In the genomic region with DNA sequence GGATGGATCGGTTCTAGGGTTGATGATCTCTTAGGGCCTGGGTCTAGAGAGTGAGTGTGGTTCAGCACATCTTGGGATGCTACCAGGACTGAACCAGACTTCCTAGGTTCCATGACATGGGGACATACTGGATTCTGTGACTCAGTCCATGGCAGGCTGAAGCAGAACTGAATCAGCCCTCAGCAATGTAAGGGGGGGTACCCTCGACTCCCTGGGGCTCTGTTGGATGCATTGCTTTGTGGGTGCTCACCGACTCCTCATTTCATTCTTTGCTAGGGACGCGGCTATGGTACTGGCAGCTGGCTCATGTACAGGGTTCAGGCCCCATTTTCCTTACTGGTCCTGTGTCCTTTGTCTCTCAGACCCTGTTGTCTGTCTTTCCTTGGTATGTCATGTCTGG, we compare ENCODE assay signal across 10 cellular contexts. TPM values are rescaled to one million over a fixed set of nuclear protein-coding genes. Genes with fewer than 3 reads are reported as not detected.
DNase-seq lines count a peak whose midpoint lies in the region; ATAC-seq and TF ChIP-seq lines count a peak whose summit lies in the region.
"Had no signal": no experiment of that assay in that cellular context is flagged by ENCODE, and none has a peak within 500 bp of the region (broad histone marks: within the 10 kb centered on the region; RNA-seq: fewer than 3 reads in every experiment).

No MANE protein-coding gene starts in this region.

- peaks cover 3% of the 10 kb centered on the region for H3K27me3 Mint-ChIP-seq in activated naive CD8-positive, alpha-beta T cell

- H3K27ac Mint-ChIP-seq in activated naive CD8-positive, alpha-beta T cell, result no peak overlapping the region

- H3K36me3 Mint-ChIP-seq in activated naive CD8-positive, alpha-beta T cell, result no peaks in the 10 kb centered on the region

- no peak for TF ChIP-seq CTCF in lower lobe of right lung (IDR thresholded peaks at IDR 0.05)

- H3K9me3 ChIP-seq in lower lobe of right lung, result no peaks in the 10 kb centered on the region

- DNase-seq in AG08395 (ENCODE audit: low spot score) (peak; percentile 90), H7 (no peak), kidney tubule cell (ENCODE audit: low spot score) (peak; percentile 54), COR-L47 (lab: John Stamatoyannopoulos, UW) (no peak), lower lobe of right lung (no peak), ecto neural progenitor cell (ENCODE audit: low spot score) (no peak), caudate nucleus (lab: John Stamatoyannopoulos, UW) (no peak)
- DNase-seq: activated gamma-delta T cell, Right ventricle myocardium superior had no signal

- H3K4me3 ChIP-seq in H7 (ENCODE audit: insufficient read depth, low read depth, low read length), result peak overlapping the region; percentile 94
- no peak overlapping the region for H3K4me3 ChIP-seq in lower lobe of right lung

- H3K36me3 ChIP-seq in H7 (replicated peaks; ENCODE audit: control insufficient read depth, insufficient read depth, low read length) (no peaks in the 10 kb centered on the region), lower lobe of right lung (no peaks in the 10 kb centered on the region)

- intact Hi-C loops in lower lobe of right lung (cut with DNase I), result no loop called here

- no peaks in the 10 kb centered on the region for H3K9me3 Mint-ChIP-seq in activated naive CD8-positive, alpha-beta T cell (ENCODE audit: low read depth)

- H3K27ac ChIP-seq in lower lobe of right lung, result no peak overlapping the region
- H3K27ac ChIP-seq in caudate nucleus (ENCODE audit: low read depth, low read length), result no peak overlapping the region

- peaks cover 4% of the 10 kb centered on the region for H3K4me1 ChIP-seq in lower lobe of right lung

- peak overlapping the region; percentile 88 for H3K4me3 Mint-ChIP-seq in activated naive CD8-positive, alpha-beta T cell

- H3K27me3 ChIP-seq in H7 (ENCODE audit: control insufficient read depth, insufficient read depth, low read length) (peaks cover 24% of the 10 kb centered on the region), lower lobe of right lung (ENCODE audit: low read depth) (peaks cover 33% of the 10 kb centered on the region)

- ATAC-seq in lower lobe of right lung, result no peak

- peaks cover 19% of the 10 kb centered on the region for H3K4me1 Mint-ChIP-seq in activated naive CD8-positive, alpha-beta T cell (ENCODE audit: low read depth)

RNA-seq across cellular contexts. Expression of gene GRAMD1B, which starts 0.7 kb away (rescaled TPM):
- 15.9 and 17.1 TPM in 2 replicates for total RNA-seq in H7 (2014; rRNA removed; shearing (Covaris generic))
- total RNA-seq in lower lobe of right lung, result 9.9 TPM

Comparison
In these comparisons a context has a peak if more than half of its experiments do, and no peak if none do; other contexts are left out.
1. DNase-seq: peak in AG08395 (single experiment) and kidney tubule cell (single experiment); none in H7 (single experiment), COR-L47 (single experiment), lower lobe of right lung (single experiment), ecto neural progenitor cell (single experiment) and caudate nucleus (0 of 61).